In the genomic region with DNA sequence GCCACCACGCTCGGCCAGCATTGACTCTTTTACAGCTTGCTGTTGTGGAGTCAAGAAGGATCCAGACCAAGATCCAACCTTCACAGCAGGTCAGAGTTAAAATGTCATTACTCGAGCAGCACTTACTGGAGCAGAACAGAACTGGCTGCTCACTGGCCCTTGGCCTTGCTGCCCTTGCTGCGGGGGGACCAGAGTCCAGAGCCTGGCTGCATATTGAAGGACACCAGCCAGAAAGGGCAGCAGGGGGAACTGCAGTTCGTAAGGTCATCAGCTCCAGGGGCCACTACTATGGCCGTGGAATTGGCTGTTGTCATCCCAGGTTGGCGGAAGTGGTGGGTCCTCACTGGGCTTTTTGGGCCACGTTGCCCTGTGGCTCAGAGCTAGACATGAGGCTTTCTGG, we compare ENCODE assay signal across 40 cellular contexts.
"Had no signal": no experiment of that assay in that cellular context is flagged by ENCODE, and none has a peak within 500 bp of the region (broad histone marks: within the 10 kb centered on the region; RNA-seq: fewer than 3 reads in every experiment).

No MANE protein-coding gene starts in this region.

- H3K27ac Mint-ChIP-seq: activated naive CD4-positive, alpha-beta T cell treated with anti-CD3 and anti-CD28 coated beads for 36 hours; activated naive CD4-positive, alpha-beta T cell treated with anti-CD3 and anti-CD28 coated beads, Interleukin-2, amount 10 ng/mL, durations not matched to agents 7 days and 5 days; activated naive CD4-positive, alpha-beta T cell treated with anti-CD3 and anti-CD28 coated beads, Interleukin-2, amount 50 U/mL, for 24 hours; activated naive CD4-positive, alpha-beta T cell treated with anti-CD3 and anti-CD28 coated beads, Interleukin-2, amount 50 U/mL, for 72 hours; activated naive CD8-positive, alpha-beta T cell; activated naive CD8-positive, alpha-beta T cell treated with anti-CD3 and anti-CD28 coated beads for 36 hours; activated naive CD8-positive, alpha-beta T cell treated with anti-CD3 and anti-CD28 coated beads, Interleukin-2, amount 10 ng/mL, durations not matched to agents 7 days and 5 days; activated naive CD8-positive, alpha-beta T cell treated with anti-CD3 and anti-CD28 coated beads, Interleukin-2, amount 50 U/mL, for 24 hours; activated T-cell treated with anti-CD3 and anti-CD28 coated beads, Interleukin-2, amount 50 U/mL, for 24 hours; activated T-cell treated with anti-CD3 and anti-CD28 coated beads, Interleukin-2, amount 50 U/mL, for 72 hours; activated T-helper 1 cell treated with anti-CD3 and anti-CD28 coated beads, Interleukin-12 subunit alpha, Interleukin-12 subunit beta, Interleukin-2, Interleukin-4 antibody, amounts not matched to agents 30 ng/mL and 10 ng/mL and 1 ng/mL, durations not matched to agents 14 hours and 24 hours and 36 hours; activated T-helper 17 cell treated with anti-CD3 and anti-CD28 coated beads, Interleukin-2, amount 50 U/mL, for 72 hours; activated T-helper 2 cell treated with anti-CD3 and anti-CD28 coated beads, Interferon-gamma antibody, Interleukin-2, Interleukin-4, amounts not matched to agents 10 μg/mL and 5 μg/mL and 100 μg/mL, durations not matched to agents 14 hours and 24 hours and 36 hours; brain had no signal

- H3K27ac ChIP-seq: adrenal gland, ascending aorta, body of pancreas, brain microvascular endothelial cell, breast epithelium, cardiac muscle cell had no signal

- DNase-seq: activated effector memory CD4-positive, alpha-beta T cell treated with Interleukin-2 at 50 U/mL for 16 hours; activated gamma-delta T cell; activated gamma-delta T cell treated with Interleukin-2 at 50 U/mL for 16 hours; activated naive CD4-positive, alpha-beta T cell; activated naive CD4-positive, alpha-beta T cell treated with anti-CD3 and anti-CD28 coated beads for 36 hours; activated naive CD4-positive, alpha-beta T cell treated with anti-CD3 and anti-CD28 coated beads, Interleukin-2, amount 10 ng/mL, durations not matched to agents 7 days and 5 days; activated naive CD4-positive, alpha-beta T cell treated with anti-CD3 and anti-CD28 coated beads, Interleukin-2, amount 50 U/mL, for 16 hours; activated naive CD4-positive, alpha-beta T cell treated with Interleukin-2 at 50 U/mL for 16 hours; activated naive CD8-positive, alpha-beta T cell treated with anti-CD3 and anti-CD28 coated beads for 36 hours; activated naive CD8-positive, alpha-beta T cell treated with anti-CD3 and anti-CD28 coated beads, Interleukin-2, amount 10 ng/mL, durations not matched to agents 7 days and 5 days; activated naive CD8-positive, alpha-beta T cell treated with anti-CD3 and anti-CD28 coated beads, Interleukin-2, amount 50 U/mL, for 24 hours; activated T-cell treated with anti-CD3 and anti-CD28 coated beads for 4 hours; activated T-cell treated with anti-CD3 and anti-CD28 coated beads, Interleukin-2, amount 50 U/mL, for 1 hour; activated T-cell treated with anti-CD3 and anti-CD28 coated beads, Interleukin-2, amount 50 U/mL, for 24 hours; activated T-cell treated with anti-CD3 and anti-CD28 coated beads, Interleukin-2, amount 50 U/mL, for 4 hours; activated T-cell treated with anti-CD3 and anti-CD28 coated beads, Interleukin-2, amount 50 U/mL, for 48 hours; activated T-cell treated with anti-CD3 and anti-CD28 coated beads, Interleukin-2, amount 50 U/mL, for 72 hours; adrenal gland; amniotic stem cell; amygdala; anterior cingulate cortex; aorta; body of pancreas; brain microvascular endothelial cell; caudate nucleus; central memory CD4-positive, alpha-beta T cell; cerebellar nuclear complex had no signal

- H3K9me3 ChIP-seq: adrenal gland, ascending aorta, body of pancreas, breast epithelium had no signal

- H3K9me3 Mint-ChIP-seq: activated naive CD4-positive, alpha-beta T cell treated with anti-CD3 and anti-CD28 coated beads for 36 hours; activated naive CD4-positive, alpha-beta T cell treated with anti-CD3 and anti-CD28 coated beads, Interleukin-2, amount 10 ng/mL, durations not matched to agents 7 days and 5 days; activated naive CD4-positive, alpha-beta T cell treated with anti-CD3 and anti-CD28 coated beads, Interleukin-2, amount 50 U/mL, for 24 hours; activated naive CD8-positive, alpha-beta T cell treated with anti-CD3 and anti-CD28 coated beads, Interleukin-2, amount 10 ng/mL, durations not matched to agents 7 days and 5 days; activated naive CD8-positive, alpha-beta T cell treated with anti-CD3 and anti-CD28 coated beads, Interleukin-2, amount 50 U/mL, for 24 hours; activated T-cell treated with anti-CD3 and anti-CD28 coated beads, Interleukin-2, amount 50 U/mL, for 24 hours; activated T-cell treated with anti-CD3 and anti-CD28 coated beads, Interleukin-2, amount 50 U/mL, for 4 hours; activated T-cell treated with anti-CD3 and anti-CD28 coated beads, Interleukin-2, amount 50 U/mL, for 72 hours; activated T-helper 1 cell treated with anti-CD3 and anti-CD28 coated beads, Interleukin-12 subunit alpha, Interleukin-12 subunit beta, Interleukin-2, Interleukin-4 antibody, amounts not matched to agents 30 ng/mL and 10 ng/mL and 1 ng/mL, durations not matched to agents 14 hours and 24 hours and 36 hours; activated T-helper 17 cell treated with anti-CD3 and anti-CD28 coated beads, Interleukin-2, amount 50 U/mL, for 72 hours; activated T-helper 2 cell treated with anti-CD3 and anti-CD28 coated beads, Interferon-gamma antibody, Interleukin-2, Interleukin-4, amounts not matched to agents 10 μg/mL and 5 μg/mL and 100 μg/mL, durations not matched to agents 14 hours and 24 hours and 36 hours; brain; central memory CD8-positive, alpha-beta T cell had no signal

- H3K36me3 Mint-ChIP-seq: activated naive CD4-positive, alpha-beta T cell treated with anti-CD3 and anti-CD28 coated beads, Interleukin-2, amount 10 ng/mL, durations not matched to agents 7 days and 5 days; activated naive CD4-positive, alpha-beta T cell treated with anti-CD3 and anti-CD28 coated beads, Interleukin-2, amount 50 U/mL, for 24 hours; activated naive CD8-positive, alpha-beta T cell; activated naive CD8-positive, alpha-beta T cell treated with anti-CD3 and anti-CD28 coated beads, Interleukin-2, amount 10 ng/mL, durations not matched to agents 7 days and 5 days; brain had no signal

- ATAC-seq: activated naive CD4-positive, alpha-beta T cell treated with anti-CD3 and anti-CD28 coated beads, Interleukin-2, amount 50 U/mL, for 72 hours; activated naive CD8-positive, alpha-beta T cell treated with anti-CD3 and anti-CD28 coated beads, Interleukin-2, amount 50 U/mL, for 24 hours; activated T-cell treated with anti-CD3 and anti-CD28 coated beads, Interleukin-2, amount 50 U/mL, for 4 hours; activated T-cell treated with anti-CD3 and anti-CD28 coated beads, Interleukin-2, amount 50 U/mL, for 72 hours; activated T-helper 17 cell treated with anti-CD3 and anti-CD28 coated beads, Interleukin-2, amount 50 U/mL, for 72 hours; body of pancreas had no signal

- H3K4me3 Mint-ChIP-seq: activated naive CD4-positive, alpha-beta T cell treated with anti-CD3 and anti-CD28 coated beads for 36 hours; activated naive CD4-positive, alpha-beta T cell treated with anti-CD3 and anti-CD28 coated beads, Interleukin-2, amount 10 ng/mL, durations not matched to agents 7 days and 5 days; activated naive CD4-positive, alpha-beta T cell treated with anti-CD3 and anti-CD28 coated beads, Interleukin-2, amount 50 U/mL, for 24 hours; activated naive CD8-positive, alpha-beta T cell; activated naive CD8-positive, alpha-beta T cell treated with anti-CD3 and anti-CD28 coated beads for 36 hours; activated naive CD8-positive, alpha-beta T cell treated with anti-CD3 and anti-CD28 coated beads, Interleukin-2, amount 10 ng/mL, durations not matched to agents 7 days and 5 days; activated naive CD8-positive, alpha-beta T cell treated with anti-CD3 and anti-CD28 coated beads, Interleukin-2, amount 50 U/mL, for 24 hours; activated T-cell treated with anti-CD3 and anti-CD28 coated beads, Interleukin-2, amount 50 U/mL, for 24 hours; activated T-cell treated with anti-CD3 and anti-CD28 coated beads, Interleukin-2, amount 50 U/mL, for 4 hours; activated T-cell treated with anti-CD3 and anti-CD28 coated beads, Interleukin-2, amount 50 U/mL, for 72 hours; activated T-helper 1 cell treated with anti-CD3 and anti-CD28 coated beads, Interleukin-12 subunit alpha, Interleukin-12 subunit beta, Interleukin-2, Interleukin-4 antibody, amounts not matched to agents 30 ng/mL and 10 ng/mL and 1 ng/mL, durations not matched to agents 14 hours and 24 hours and 36 hours; activated T-helper 17 cell treated with anti-CD3 and anti-CD28 coated beads, Interleukin-2, amount 50 U/mL, for 72 hours; brain; central memory CD8-positive, alpha-beta T cell had no signal

- H3K36me3 ChIP-seq: adrenal gland, ascending aorta, brain microvascular endothelial cell, breast epithelium, cardiac muscle cell had no signal

- H3K4me1 ChIP-seq: adrenal gland, ascending aorta, body of pancreas, breast epithelium had no signal

- FAIRE-seq: astrocyte, bronchial epithelial cell had no signal

- H3K4me3 ChIP-seq: adrenal gland, ascending aorta, body of pancreas, breast epithelium, cardiac muscle cell had no signal

- H3K27me3 ChIP-seq: adrenal gland, ascending aorta, body of pancreas, brain microvascular endothelial cell, breast epithelium, cardiac muscle cell had no signal
